21 cellular contexts compared by ENCODE assay signal in the genomic region with DNA sequence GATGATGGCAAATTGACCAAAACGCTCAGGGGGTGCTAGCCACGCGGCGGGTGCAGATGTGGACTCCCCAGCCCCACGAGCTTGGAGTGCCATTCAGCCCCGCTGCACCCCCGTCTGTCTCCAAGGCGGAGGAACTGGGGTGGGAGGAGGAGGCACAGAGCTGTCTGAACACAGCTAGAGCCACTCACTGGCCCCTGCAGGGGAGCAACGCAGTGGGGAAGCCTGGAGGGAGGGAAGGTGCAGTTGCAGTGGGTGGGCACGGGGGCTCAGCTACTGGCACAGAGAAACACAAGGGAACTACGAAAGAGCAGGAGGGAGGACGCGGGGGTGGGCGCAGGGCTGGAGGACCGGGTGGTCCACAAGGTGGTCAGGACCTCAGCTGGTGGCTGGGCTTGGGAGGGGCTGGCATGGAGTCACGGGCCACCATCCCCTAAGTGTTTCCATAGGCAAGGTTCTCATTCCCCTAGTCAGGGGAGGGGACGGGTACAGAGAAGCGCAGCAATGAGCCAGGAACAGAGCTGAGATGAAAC.
"Had no signal": no experiment of that assay in that cellular context is flagged by ENCODE, and none has a peak within 500 bp of the region (broad histone marks: within the 10 kb centered on the region; RNA-seq: fewer than 3 reads in every experiment).

No MANE protein-coding gene starts in this region.

- H3K4me1 ChIP-seq: prostate gland, right atrium auricular region, upper lobe of right lung had no signal

- H3K4me3 ChIP-seq: coronary artery, gastrocnemius medialis, lung, prostate gland, right atrium auricular region, skin epidermis, spleen, thoracic aorta, tibial nerve, upper lobe of right lung, uterus had no signal

- H3K4me3 Mint-ChIP-seq: memory B cell; natural killer cell; stimulated activated naive B cell treated with anti-CD40 and anti-IgM and Interleukin-4, amounts not matched to agents 10 μg/mL and 1 μg/mL and 100 μg/mL, for 72 hours; stimulated activated naive CD8-positive, alpha-beta T cell treated with anti-CD3 and anti-CD28 coated beads, Interleukin-15, Interleukin-2, amounts not matched to agents 100 ng/mL and 50 ng/mL, for 24 hours had no signal

- DNase-seq: dermis blood vessel endothelial cell; foreskin fibroblast; gastrocnemius medialis; kidney; natural killer cell; spleen; stimulated activated CD4-positive, alpha-beta T cell treated with anti-CD3 and anti-CD28 coated beads, Interleukin-4, amount 100 ng/mL, for 4 hours; stimulated activated naive B cell treated with anti-CD40 and anti-IgM and Interleukin-4, amounts not matched to agents 10 μg/mL and 1 μg/mL and 100 μg/mL, for 72 hours; upper lobe of right lung; uterus had no signal

- H3K27me3 Mint-ChIP-seq: memory B cell; stimulated activated naive B cell treated with anti-CD40 and anti-IgM and Interleukin-4, amounts not matched to agents 10 μg/mL and 1 μg/mL and 100 μg/mL, for 72 hours; stimulated activated naive CD8-positive, alpha-beta T cell treated with anti-CD3 and anti-CD28 coated beads, Interleukin-15, Interleukin-2, amounts not matched to agents 100 ng/mL and 50 ng/mL, for 24 hours had no signal

- H3K27ac ChIP-seq: coronary artery, epithelial cell of prostate, gastrocnemius medialis, prostate gland, right atrium auricular region, skin epidermis, spleen, thoracic aorta, tibial nerve, upper lobe of right lung, uterus had no signal

- H3K9me3 Mint-ChIP-seq: natural killer cell; stimulated activated naive CD8-positive, alpha-beta T cell treated with anti-CD3 and anti-CD28 coated beads, Interleukin-15, Interleukin-2, amounts not matched to agents 100 ng/mL and 50 ng/mL, for 24 hours had no signal

- ATAC-seq: gastrocnemius medialis; left lobe of liver; natural killer cell; stimulated activated naive B cell treated with anti-CD40 and anti-IgM and Interleukin-4, amounts not matched to agents 10 μg/mL and 1 μg/mL and 100 μg/mL, for 72 hours had no signal

- H3K36me3 ChIP-seq: uterus had no signal

- H3K27me3 ChIP-seq: gastrocnemius medialis, right atrium auricular region, spleen, tibial nerve, upper lobe of right lung, uterus had no signal

- H3K4me1 Mint-ChIP-seq: natural killer cell had no signal

- H3K9me3 ChIP-seq: gastrocnemius medialis, prostate gland, right atrium auricular region, spleen, thoracic aorta, tibial nerve, upper lobe of right lung, uterus had no signal

- H3K27ac Mint-ChIP-seq: memory B cell; natural killer cell; stimulated activated naive CD8-positive, alpha-beta T cell treated with anti-CD3 and anti-CD28 coated beads, Interleukin-15, Interleukin-2, amounts not matched to agents 100 ng/mL and 50 ng/mL, for 24 hours had no signal
